9 cellular contexts compared by ENCODE assay signal in genomic region chr6:35897486-35897885, GRCh38.
"Had no signal": no experiment of that assay in that cellular context is flagged by ENCODE, and none has a peak within 500 bp of the region (broad histone marks: within the 10 kb centered on the region; RNA-seq: fewer than 3 reads in every experiment).

No MANE protein-coding gene starts in this region.

- DNase-seq: GM23248, GOT3, H7, H9, HCEC 1CT, HFFc6 had no signal

- H3K27ac Mint-ChIP-seq: GM23338, H9, HFFc6 had no signal

- ATAC-seq: GM23338, HCT116 had no signal

- H3K9me3 Mint-ChIP-seq: GM23338, H9, HFFc6 had no signal

- H3K9ac ChIP-seq: GM23248 had no signal

- H2AFZ ChIP-seq: GM23248, GM23338 had no signal

- H3K4me2 ChIP-seq: GM23338 had no signal

- H3K9me3 ChIP-seq: HAP-1 had no signal

- H3K4me3 Mint-ChIP-seq: GM23338, H9, HFFc6 had no signal

- H3K4me3 ChIP-seq: GM23248, GM23338, HAP-1 had no signal

- H3K27ac ChIP-seq: GM23248 had no signal
